In the genomic region with DNA sequence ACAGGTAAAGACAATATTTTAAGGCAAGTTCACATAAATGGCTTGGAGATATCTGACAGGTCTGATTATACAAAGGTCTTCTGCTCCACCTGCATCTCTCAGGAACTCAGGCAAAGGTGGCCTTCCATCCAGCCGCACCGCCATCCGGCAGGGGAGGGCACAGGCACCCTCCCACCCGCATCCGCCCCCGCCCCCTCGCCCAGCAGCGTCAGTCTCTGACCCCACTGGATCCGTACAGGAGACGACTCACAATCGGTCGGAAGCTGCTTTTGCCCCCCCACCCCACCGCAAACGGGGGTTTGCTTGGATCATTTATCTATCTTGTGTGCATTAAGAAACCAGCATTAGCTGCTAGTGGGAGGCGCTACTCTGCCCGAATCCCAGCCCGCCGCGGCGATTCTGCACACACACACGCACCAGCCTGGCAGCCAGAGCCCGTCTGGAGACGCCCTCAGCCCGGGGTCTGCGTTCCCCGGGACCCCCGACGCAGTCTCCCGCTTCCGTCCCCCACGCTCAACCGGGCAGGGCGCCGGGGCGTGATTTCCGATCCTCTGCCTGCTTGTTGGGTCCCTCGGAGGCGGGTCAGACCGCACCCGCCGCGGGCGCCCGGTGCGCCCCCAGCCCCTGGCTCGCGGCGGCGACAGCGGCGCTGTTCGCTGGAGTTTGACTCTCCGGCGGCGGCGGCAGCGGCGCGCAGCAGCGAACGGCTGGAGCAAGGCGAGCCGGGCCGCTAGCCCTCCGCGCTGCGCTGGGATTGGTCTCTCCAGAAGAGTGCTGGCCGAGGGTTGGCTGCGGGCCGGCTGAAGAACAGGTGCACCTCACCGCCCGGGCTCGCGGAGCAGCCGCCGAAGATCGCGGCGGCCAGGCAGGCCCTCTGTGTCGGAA, we compare ENCODE assay signal across 9 cellular contexts. TPM values are rescaled to one million over a fixed set of nuclear protein-coding genes. Genes with fewer than 3 reads are reported as not detected.
DNase-seq lines count a peak whose midpoint lies in the region; ATAC-seq and TF ChIP-seq lines count a peak whose summit lies in the region.
"Had no signal": no experiment of that assay in that cellular context is flagged by ENCODE, and none has a peak within 500 bp of the region (broad histone marks: within the 10 kb centered on the region; RNA-seq: fewer than 3 reads in every experiment).

No MANE protein-coding gene starts in this region.

- H3K36me3 Mint-ChIP-seq in activated naive CD4-positive, alpha-beta T cell treated with anti-CD3 and anti-CD28 coated beads, Interleukin-2, amount 10 ng/mL, durations not matched to agents 7 days and 5 days = peaks cover 3% of the 10 kb centered on the region
- H3K36me3 Mint-ChIP-seq in activated T-cell treated with anti-CD3 and anti-CD28 coated beads, Interleukin-2, amount 50 U/mL, for 4 hours (ENCODE audit: insufficient read depth) = no peaks in the 10 kb centered on the region

- TF ChIP-seq CTCF in retinal pigment epithelial cell (conservative IDR thresholded peaks at IDR 0.05; ENCODE audit: low read depth, low read length) = no peak

- H3K9me3 Mint-ChIP-seq in activated naive CD4-positive, alpha-beta T cell treated with anti-CD3 and anti-CD28 coated beads, Interleukin-2, amount 10 ng/mL, durations not matched to agents 7 days and 5 days = no peaks in the 10 kb centered on the region
- no peaks in the 10 kb centered on the region for H3K9me3 Mint-ChIP-seq in activated T-cell treated with anti-CD3 and anti-CD28 coated beads, Interleukin-2, amount 50 U/mL, for 4 hours

- H3K27ac Mint-ChIP-seq in activated naive CD4-positive, alpha-beta T cell treated with anti-CD3 and anti-CD28 coated beads, Interleukin-2, amount 10 ng/mL, durations not matched to agents 7 days and 5 days = no peak overlapping the region

- peak overlapping the region; percentile 55 for H3K4me3 ChIP-seq in retinal pigment epithelial cell (ENCODE audit: low read length)
- H3K4me3 ChIP-seq: SJSA1 had no signal

- CTCF ChIA-PET in activated naive CD4-positive, alpha-beta T cell treated with anti-CD3 and anti-CD28 coated beads, Interleukin-2, amount 10 ng/mL, durations not matched to agents 7 days and 5 days (lab: Charles Lee) = no interaction called here

- intact Hi-C loops in left ventricle myocardium superior (cut with micrococcal nuclease) = no loop called here

- H3K4me1 Mint-ChIP-seq in activated naive CD4-positive, alpha-beta T cell treated with anti-CD3 and anti-CD28 coated beads, Interleukin-2, amount 10 ng/mL, durations not matched to agents 7 days and 5 days = peaks cover 10% of the 10 kb centered on the region
- peaks cover 11% of the 10 kb centered on the region for H3K4me1 Mint-ChIP-seq in activated T-cell treated with anti-CD3 and anti-CD28 coated beads, Interleukin-2, amount 50 U/mL, for 4 hours (ENCODE audit: low read depth)

- peaks cover 62% of the 10 kb centered on the region for H3K27me3 Mint-ChIP-seq in activated naive CD4-positive, alpha-beta T cell treated with anti-CD3 and anti-CD28 coated beads, Interleukin-2, amount 10 ng/mL, durations not matched to agents 7 days and 5 days
- H3K27me3 Mint-ChIP-seq in activated T-cell treated with anti-CD3 and anti-CD28 coated beads, Interleukin-2, amount 50 U/mL, for 4 hours (ENCODE audit: low read depth) = peaks cover 46% of the 10 kb centered on the region

- no peak overlapping the region for H3K4me3 Mint-ChIP-seq in activated naive CD4-positive, alpha-beta T cell treated with anti-CD3 and anti-CD28 coated beads, Interleukin-2, amount 10 ng/mL, durations not matched to agents 7 days and 5 days
- peak overlapping the region; percentile 41 for H3K4me3 Mint-ChIP-seq in activated T-cell treated with anti-CD3 and anti-CD28 coated beads, Interleukin-2, amount 50 U/mL, for 4 hours

- DNase-seq in activated naive CD4-positive, alpha-beta T cell treated with anti-CD3 and anti-CD28 coated beads, Interleukin-2, amount 10 ng/mL, durations not matched to agents 7 days and 5 days = peak; percentile 19
- DNase-seq in activated naive CD4-positive, alpha-beta T cell treated with anti-CD3 and anti-CD28 coated beads, Interleukin-2, amount 50 U/mL, for 16 hours = no peak
- no peak for DNase-seq in activated T-cell treated with anti-CD3 and anti-CD28 coated beads, Interleukin-2, amount 50 U/mL, for 4 hours
- DNase-seq in left ventricle myocardium superior = peak; percentile 52
- peak; percentile 49 for DNase-seq in retinal pigment epithelial cell (ENCODE audit: low read depth)
- no peak for DNase-seq in NCI-H1436 (lab: John Stamatoyannopoulos, UW)
- no peak for DNase-seq in stimulated activated CD4-positive, alpha-beta T cell treated with anti-CD3 and anti-CD28 coated beads, Interleukin-4, amount 100 ng/mL, for 1 hour

- peak; percentile 19 to 44 for ATAC-seq in activated T-cell treated with anti-CD3 and anti-CD28 coated beads, Interleukin-2, amount 50 U/mL, for 4 hours
- ATAC-seq in left ventricle myocardium superior (peak; percentile 66), HG02885 (IDR thresholded peaks at IDR 0.05; ENCODE audit: poor library complexity, unreplicated experiment) (no peak)

RNA-seq across cellular contexts. Expression of gene NRG3, which starts 0.8 kb away (rescaled TPM):
- not detected for total RNA-seq in activated T-cell treated with anti-CD3 and anti-CD28 coated beads, Interleukin-2, amount 50 U/mL, for 4 hours
- 0.15 TPM for total RNA-seq in left ventricle myocardium superior
- total RNA-seq: SJSA1 had no signal

Comparison
In these comparisons a context has a peak if more than half of its experiments do, and no peak if none do; other contexts are left out.
1. DNase-seq: peak in activated naive CD4-positive, alpha-beta T cell treated with anti-CD3 and anti-CD28 coated beads, Interleukin-2, amount 10 ng/mL, durations not matched to agents 7 days and 5 days (single experiment), left ventricle myocardium superior (single experiment) and retinal pigment epithelial cell (single experiment); none in activated naive CD4-positive, alpha-beta T cell treated with anti-CD3 and anti-CD28 coated beads, Interleukin-2, amount 50 U/mL, for 16 hours (single experiment), activated T-cell treated with anti-CD3 and anti-CD28 coated beads, Interleukin-2, amount 50 U/mL, for 4 hours (single experiment), NCI-H1436 (single experiment) and stimulated activated CD4-positive, alpha-beta T cell treated with anti-CD3 and anti-CD28 coated beads, Interleukin-4, amount 100 ng/mL, for 1 hour (single experiment).